In the genomic region with DNA sequence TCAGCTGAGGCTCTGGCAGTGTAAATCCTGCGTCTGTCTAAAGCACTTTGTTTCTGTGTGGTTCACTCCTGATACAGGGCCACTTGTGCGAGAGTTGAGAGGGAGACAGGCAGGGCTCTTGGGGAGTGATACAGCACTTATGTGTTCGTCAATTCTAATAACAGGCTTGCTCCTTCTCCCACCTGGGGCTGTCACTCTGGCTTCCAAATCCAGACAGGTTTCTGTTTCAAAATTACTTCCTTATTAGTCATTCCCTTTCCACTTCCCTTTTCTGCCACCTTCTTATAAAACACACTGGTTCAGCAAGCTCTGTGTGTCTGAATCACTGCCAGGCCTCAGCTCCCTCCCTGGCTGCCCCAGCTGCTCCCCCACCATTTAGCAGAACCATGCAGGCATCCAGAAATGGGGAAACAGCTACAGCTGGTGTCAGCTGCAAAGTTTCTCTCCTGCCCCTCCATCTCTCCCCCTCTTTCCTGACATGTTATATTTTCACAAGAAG, we compare ENCODE assay signal across 9 cellular contexts. TPM values are rescaled to one million over a fixed set of nuclear protein-coding genes. Genes with fewer than 3 reads are reported as not detected.
DNase-seq lines count a peak whose midpoint lies in the region; ATAC-seq and TF ChIP-seq lines count a peak whose summit lies in the region.
"Had no signal": no experiment of that assay in that cellular context is flagged by ENCODE, and none has a peak within 500 bp of the region (broad histone marks: within the 10 kb centered on the region; RNA-seq: fewer than 3 reads in every experiment).

No MANE protein-coding gene starts in this region.

- H3K27me3 ChIP-seq in Karpas-422 (ENCODE audit: low read length) (no peaks in the 10 kb centered on the region), Peyer's patch (no peaks in the 10 kb centered on the region)
- no peaks in the 10 kb centered on the region for H3K27me3 ChIP-seq in CD8-positive, alpha-beta memory T cell (ENCODE audit: insufficient read depth, low read length, poor library complexity, severe bottlenecking)
- H3K27me3 ChIP-seq: SJSA1 had no signal

- DNase-seq in GM10266 (ENCODE audit: extremely low spot score) = peak; percentile 39
- DNase-seq in Karpas-422 = peak; percentile 93
- peak in 2 of 3 donors; percentile 63 to 76 for DNase-seq in Peyer's patch
- DNase-seq in epithelial cell of prostate (ENCODE audit: low read depth, low spot score) = peak; percentile 96
- no peak for DNase-seq in natural killer cell
- no peak for DNase-seq in activated T-helper 2 cell treated with anti-CD3 and anti-CD28 coated beads, Interferon-gamma antibody, Interleukin-2, Interleukin-4, amounts not matched to agents 10 μg/mL and 5 μg/mL and 100 μg/mL, durations not matched to agents 14 hours and 24 hours and 36 hours (ENCODE audit: low spot score)
- DNase-seq in CD8-positive, alpha-beta memory T cell = no peak

- H3K27ac ChIP-seq in Karpas-422 (ENCODE audit: low read length) (peak overlapping the region; percentile 93), Peyer's patch (peak overlapping the region in 3 of 4 donors; percentile 45 to 50 (median 48)), epithelial cell of prostate (peak overlapping the region; percentile 71)
- H3K27ac ChIP-seq in CD8-positive, alpha-beta memory T cell (ENCODE audit: low read depth, low read length) = no peak overlapping the region
- H3K27ac ChIP-seq: SJSA1 had no signal

- H3K79me2 ChIP-seq in Karpas-422 (ENCODE audit: low read length) = no peaks in the 10 kb centered on the region

- H3K36me3 Mint-ChIP-seq in natural killer cell = no peaks in the 10 kb centered on the region
- no peaks in the 10 kb centered on the region for H3K36me3 Mint-ChIP-seq in activated T-helper 2 cell treated with anti-CD3 and anti-CD28 coated beads, Interferon-gamma antibody, Interleukin-2, Interleukin-4, amounts not matched to agents 10 μg/mL and 5 μg/mL and 100 μg/mL, durations not matched to agents 14 hours and 24 hours and 36 hours (ENCODE audit: low read depth)
- no peaks in the 10 kb centered on the region for H3K36me3 Mint-ChIP-seq in CD8-positive, alpha-beta memory T cell

- TF ChIP-seq CTCF in GM10266 (IDR thresholded peaks at IDR 0.05; ENCODE audit: control insufficient read depth, insufficient read depth, low read depth, missing control alignments) = no peak
- TF ChIP-seq CTCF in Peyer's patch (IDR thresholded peaks at IDR 0.05) = no peak
- TF ChIP-seq CTCF in natural killer cell (IDR thresholded peaks at IDR 0.05) = no peak

- H4K20me1 ChIP-seq in Karpas-422 (ENCODE audit: insufficient read depth, low read depth, low read length) = no peaks in the 10 kb centered on the region

- intact Hi-C loops in natural killer cell (cut with micrococcal nuclease) = no loop called here
- intact Hi-C loops in activated T-helper 2 cell treated with anti-CD3 and anti-CD28 coated beads, Interferon-gamma antibody, Interleukin-2, Interleukin-4, amounts not matched to agents 10 μg/mL and 5 μg/mL and 100 μg/mL, durations not matched to agents 14 hours and 24 hours and 36 hours (cut with micrococcal nuclease) = no loop called here

- peaks cover 0 to 2% of the 10 kb centered on the region in 2 donors for H3K27me3 Mint-ChIP-seq in natural killer cell (ENCODE audit: low read depth in 2 of 2)
- H3K27me3 Mint-ChIP-seq in activated T-helper 2 cell treated with anti-CD3 and anti-CD28 coated beads, Interferon-gamma antibody, Interleukin-2, Interleukin-4, amounts not matched to agents 10 μg/mL and 5 μg/mL and 100 μg/mL, durations not matched to agents 14 hours and 24 hours and 36 hours (ENCODE audit: low read depth) = peaks cover 4% of the 10 kb centered on the region
- peaks cover 0 to 4% of the 10 kb centered on the region in 2 donors for H3K27me3 Mint-ChIP-seq in CD8-positive, alpha-beta memory T cell

- TF ChIP-seq POLR2A in Peyer's patch (IDR thresholded peaks at IDR 0.05) = no peak

- no peak overlapping the region for H3K27ac Mint-ChIP-seq in natural killer cell
- H3K27ac Mint-ChIP-seq in activated T-helper 2 cell treated with anti-CD3 and anti-CD28 coated beads, Interferon-gamma antibody, Interleukin-2, Interleukin-4, amounts not matched to agents 10 μg/mL and 5 μg/mL and 100 μg/mL, durations not matched to agents 14 hours and 24 hours and 36 hours = no peak overlapping the region
- no peak overlapping the region for H3K27ac Mint-ChIP-seq in CD8-positive, alpha-beta memory T cell

- peak overlapping the region; percentile 31 for H2AFZ ChIP-seq in Karpas-422 (ENCODE audit: low read length)

- H3K4me1 ChIP-seq in Karpas-422 (ENCODE audit: low read length) = peaks cover 41% of the 10 kb centered on the region
- H3K4me1 ChIP-seq in Peyer's patch = peaks cover 0 to 13% (median 5%) of the 10 kb centered on the region in 4 donors
- H3K4me1 ChIP-seq in CD8-positive, alpha-beta memory T cell (ENCODE audit: insufficient read depth, low read length) = no peaks in the 10 kb centered on the region

- POLR2A ChIA-PET in CD8-positive, alpha-beta memory T cell (lab: Charles Lee) = no interaction called here

- H3K4me3 Mint-ChIP-seq in natural killer cell = no peak overlapping the region
- no peak overlapping the region for H3K4me3 Mint-ChIP-seq in activated T-helper 2 cell treated with anti-CD3 and anti-CD28 coated beads, Interferon-gamma antibody, Interleukin-2, Interleukin-4, amounts not matched to agents 10 μg/mL and 5 μg/mL and 100 μg/mL, durations not matched to agents 14 hours and 24 hours and 36 hours (ENCODE audit: low read depth)
- no peak overlapping the region for H3K4me3 Mint-ChIP-seq in CD8-positive, alpha-beta memory T cell

- no peaks in the 10 kb centered on the region for H3K4me1 Mint-ChIP-seq in natural killer cell
- peaks cover 7% of the 10 kb centered on the region for H3K4me1 Mint-ChIP-seq in activated T-helper 2 cell treated with anti-CD3 and anti-CD28 coated beads, Interferon-gamma antibody, Interleukin-2, Interleukin-4, amounts not matched to agents 10 μg/mL and 5 μg/mL and 100 μg/mL, durations not matched to agents 14 hours and 24 hours and 36 hours (ENCODE audit: low read depth)
- no peaks in the 10 kb centered on the region for H3K4me1 Mint-ChIP-seq in CD8-positive, alpha-beta memory T cell

- H3K9me3 ChIP-seq in Karpas-422 (ENCODE audit: low read length) = peaks cover 8% of the 10 kb centered on the region; the same call in 1 of the 2 replicates
- no peaks in the 10 kb centered on the region for H3K9me3 ChIP-seq in Peyer's patch
- H3K9me3 ChIP-seq in CD8-positive, alpha-beta memory T cell (ENCODE audit: low read length) = no peaks in the 10 kb centered on the region
- H3K9me3 ChIP-seq: SJSA1 had no signal

- ATAC-seq in GM21723 (IDR thresholded peaks at IDR 0.05; ENCODE audit: unreplicated experiment) (peak; percentile 77), natural killer cell (peak; percentile 44 to 74 (median 46))

- H3K4me3 ChIP-seq in Karpas-422 (ENCODE audit: low read length) = peak overlapping the region; percentile 11; the same call in 1 of the 2 replicates
- H3K4me3 ChIP-seq in Peyer's patch = no peak overlapping the region
- H3K4me3 ChIP-seq in CD8-positive, alpha-beta memory T cell (ENCODE audit: low read length) = no peak overlapping the region
- H3K4me3 ChIP-seq: SJSA1 had no signal

- no peaks in the 10 kb centered on the region for H3K9me2 ChIP-seq in Karpas-422 (replicated peaks; ENCODE audit: insufficient read depth, low read length)

- no peaks in the 10 kb centered on the region for H3K9me3 Mint-ChIP-seq in natural killer cell
- no peaks in the 10 kb centered on the region for H3K9me3 Mint-ChIP-seq in activated T-helper 2 cell treated with anti-CD3 and anti-CD28 coated beads, Interferon-gamma antibody, Interleukin-2, Interleukin-4, amounts not matched to agents 10 μg/mL and 5 μg/mL and 100 μg/mL, durations not matched to agents 14 hours and 24 hours and 36 hours
- H3K9me3 Mint-ChIP-seq in CD8-positive, alpha-beta memory T cell = no peaks in the 10 kb centered on the region

- peak overlapping the region; percentile 67 for H3K9ac ChIP-seq in Karpas-422 (ENCODE audit: low read length)

- CTCF ChIA-PET in CD8-positive, alpha-beta memory T cell (lab: Charles Lee) = no interaction called here

- H3K4me2 ChIP-seq in Karpas-422 (ENCODE audit: low read depth, low read length, poor library complexity, severe bottlenecking) = peak overlapping the region; percentile 64

- peaks cover 8% of the 10 kb centered on the region; the same call in 1 of the 2 replicates for H3K36me3 ChIP-seq in Karpas-422 (ENCODE audit: insufficient read depth, low read length)
- no peaks in the 10 kb centered on the region for H3K36me3 ChIP-seq in Peyer's patch
- H3K36me3 ChIP-seq in CD8-positive, alpha-beta memory T cell (ENCODE audit: insufficient read depth, low read length) = no peaks in the 10 kb centered on the region
- H3K36me3 ChIP-seq: SJSA1 had no signal

RNA-seq across cellular contexts. Expression of a gene that starts 58.5 kb away (rescaled TPM):
- total RNA-seq in Karpas-422 (2014; rRNA removed; shearing (Covaris generic); ENCODE audit: low replicate concordance) = 43.0 and 45.3 TPM in 2 replicates
- 10 to 100 TPM; 27.2 to 43.6 (median 36.5) TPM for total RNA-seq in Peyer's patch
- total RNA-seq in natural killer cell = 10 to 100 TPM; 35.0 to 43.7 (median 36.3) TPM
- total RNA-seq in activated T-helper 2 cell treated with anti-CD3 and anti-CD28 coated beads, Interferon-gamma antibody, Interleukin-2, Interleukin-4, amounts not matched to agents 10 μg/mL and 5 μg/mL and 100 μg/mL, durations not matched to agents 14 hours and 24 hours and 36 hours = 10.2 and 10.4 TPM in 2 replicates
- total RNA-seq in CD8-positive, alpha-beta memory T cell = 10 to 100 TPM; 12.4 to 13.6 TPM
- 4.2 TPM for polyA plus RNA-seq in CD8-positive, alpha-beta memory T cell

Comparison
In these comparisons a context has a peak if more than half of its experiments do, and no peak if none do; other contexts are left out.
1. DNase-seq: peak in GM10266 (single experiment), Karpas-422 (single experiment), Peyer's patch (2 of 3) and epithelial cell of prostate (single experiment); none in natural killer cell (single experiment), activated T-helper 2 cell treated with anti-CD3 and anti-CD28 coated beads, Interferon-gamma antibody, Interleukin-2, Interleukin-4, amounts not matched to agents 10 μg/mL and 5 μg/mL and 100 μg/mL, durations not matched to agents 14 hours and 24 hours and 36 hours (single experiment) and CD8-positive, alpha-beta memory T cell (0 of 5).